In the genomic region with DNA sequence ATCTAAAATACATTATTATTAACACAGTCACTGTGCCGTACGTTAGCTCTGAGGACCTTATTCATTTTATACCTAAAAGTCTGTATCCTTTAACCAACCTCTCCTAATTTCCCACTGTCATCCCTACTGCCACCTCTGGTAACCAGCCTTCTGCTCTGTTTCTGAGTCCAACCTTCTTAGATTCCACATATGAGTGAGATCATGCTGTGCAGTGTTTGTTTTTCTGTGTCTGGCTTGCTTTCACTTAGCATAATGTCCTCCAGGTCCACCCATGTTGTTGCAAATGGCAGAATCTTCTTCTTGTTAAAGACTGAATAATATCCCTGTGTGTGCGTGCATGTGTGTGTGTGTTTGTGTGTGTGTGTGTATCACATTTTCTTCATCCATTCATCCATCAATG, we compare ENCODE assay signal across 12 cellular contexts.
DNase-seq lines count a peak whose midpoint lies in the region; ATAC-seq and TF ChIP-seq lines count a peak whose summit lies in the region.
"Had no signal": no experiment of that assay in that cellular context is flagged by ENCODE, and none has a peak within 500 bp of the region (broad histone marks: within the 10 kb centered on the region; RNA-seq: fewer than 3 reads in every experiment).

No MANE protein-coding gene starts in this region.

- no peak overlapping the region for H2AFZ ChIP-seq in IMR-90 (replicated peaks; ENCODE audit: low read length, poor library complexity)
- H2AFZ ChIP-seq in fibroblast of lung (ENCODE audit: low read length) = peak overlapping the region; percentile 10

- no peak overlapping the region for H3K56ac ChIP-seq in IMR-90 (ENCODE audit: extremely low read depth, insufficient read depth, low read length)

- H3K4ac ChIP-seq in IMR-90 (ENCODE audit: low read depth, low read length) = no peak overlapping the region

- WGBS in IMR-90 (ENCODE audit: extremely low coverage in 2 of 2, insufficient read length in 1 of 2), 2 experiments = 83% methylated on average over 2 of the region's 3 CpGs; no CpG with 5 or more reads in 1 of the 2 experiments
- 78 to 98% methylated on average over 3 of the region's 3 CpGs for WGBS in gastroesophageal sphincter (ENCODE audit: low coverage in 1 of 2), 2 donors

- H3K36me3 ChIP-seq in IMR-90 (ENCODE audit: control insufficient read depth, insufficient read depth, low read length) (no peaks in the 10 kb centered on the region), fibroblast of lung (ENCODE audit: control insufficient read depth, insufficient read depth, low read length) (no peaks in the 10 kb centered on the region), gastroesophageal sphincter (no peaks in the 10 kb centered on the region), uterus (no peaks in the 10 kb centered on the region)

- H4K20me1 ChIP-seq in IMR-90 (ENCODE audit: insufficient read depth, low read length) (no peaks in the 10 kb centered on the region), fibroblast of lung (ENCODE audit: control insufficient read depth, extremely low read depth, insufficient read depth, low read length) (no peaks in the 10 kb centered on the region)

- CTCF ChIA-PET in AG04449 (lab: Yijun Ruan, JAX) (interaction anchor here (1.0 kb wide), 1 partner anchor 9 kb away, joined by 3 read pairs; no protein-coding TSS in a partner anchor), IMR-90 (lab: Yijun Ruan, JAX) (no interaction called here)

- no peak overlapping the region for H3K14ac ChIP-seq in IMR-90 (replicated peaks; ENCODE audit: low read depth, low read length)

- H3K9me1 ChIP-seq in IMR-90 (ENCODE audit: insufficient read depth, low read length) = no peaks in the 10 kb centered on the region

- H3K4me1 ChIP-seq in IMR-90 (ENCODE audit: control insufficient read depth, insufficient read depth, low read length) = no peaks in the 10 kb centered on the region
- H3K4me1 ChIP-seq in fibroblast of lung (ENCODE audit: control insufficient read depth, extremely low read depth, insufficient read depth, low read length) = no peaks in the 10 kb centered on the region
- no peaks in the 10 kb centered on the region for H3K4me1 ChIP-seq in gastroesophageal sphincter
- no peaks in the 10 kb centered on the region for H3K4me1 ChIP-seq in uterus

- no peak overlapping the region for H4K8ac ChIP-seq in IMR-90 (ENCODE audit: low read depth in 2 of 2, low read length in 2 of 2)

- no peak overlapping the region for H3K27ac ChIP-seq in IMR-90 (ENCODE audit: insufficient read depth, low read length)
- H3K27ac ChIP-seq in fibroblast of lung (ENCODE audit: insufficient read depth, low read length) = no peak overlapping the region
- no peak overlapping the region for H3K27ac ChIP-seq in gastroesophageal sphincter
- no peak overlapping the region for H3K27ac ChIP-seq in uterus
- H3K27ac ChIP-seq: skin epidermis had no signal

- H3K9ac ChIP-seq in IMR-90 (ENCODE audit: low read depth, low read length) (no peak overlapping the region), fibroblast of lung (ENCODE audit: insufficient read depth, low read length) (no peak overlapping the region)

- H3K4me2 ChIP-seq in IMR-90 (ENCODE audit: low read depth, low read length) = peak overlapping the region; percentile 23; the same call in 1 of the 2 replicates
- no peak overlapping the region for H3K4me2 ChIP-seq in fibroblast of lung (ENCODE audit: extremely low read depth, insufficient read depth, low read length)

- dilution Hi-C loops in IMR-90 (cut with HindIII; ENCODE audit: low sequenced_read_pairs, unreplicated experiment) = no loop called here

- peak overlapping the region; percentile 75; the same call in 1 of the 2 replicates for H2AK5ac ChIP-seq in IMR-90 (ENCODE audit: low read depth, low read length)

- H2BK15ac ChIP-seq in IMR-90 (ENCODE audit: low read depth, low read length) = no peak overlapping the region

- intact Hi-C loops in IMR-90 (cut with micrococcal nuclease) (no loop called here), uterus (cut with DNase I; ENCODE audit: low total_unique reads) (no loop called here)

- no TSS peak for BruUV-seq in IMR-90 (replicated peaks; lab: Mats Ljungman, UMichigan)

- no peak overlapping the region for H4K91ac ChIP-seq in IMR-90 (ENCODE audit: insufficient read depth, low read depth, low read length)

- in situ Hi-C loops in IMR-90 (cut with MboI; ENCODE audit: low sequenced_read_pairs) = no loop called here

- H3K27me3 ChIP-seq in IMR-90 (ENCODE audit: control insufficient read depth, insufficient read depth, low read length) (no peaks in the 10 kb centered on the region), fibroblast of lung (ENCODE audit: control insufficient read depth, insufficient read depth, low read length) (no peaks in the 10 kb centered on the region), gastroesophageal sphincter (no peaks in the 10 kb centered on the region), uterus (no peaks in the 10 kb centered on the region)

- H3K79me1 ChIP-seq in IMR-90 (ENCODE audit: low read depth in 1 of 2, low read length in 2 of 2) = no peaks in the 10 kb centered on the region

- no peak overlapping the region for H2BK120ac ChIP-seq in IMR-90 (ENCODE audit: low read depth, low read length)

- TF ChIP-seq POLR2A in IMR-90 (IDR thresholded peaks at IDR 0.05; ENCODE audit: low read depth, low read length) (no peak), gastroesophageal sphincter (IDR thresholded peaks at IDR 0.05) (no peak), uterus (IDR thresholded peaks at IDR 0.05) (no peak)

- peak; percentile 17; the same call in 1 of the 2 replicates for TF ChIP-seq RAD21 in IMR-90 (IDR thresholded peaks at IDR 0.05; ENCODE audit: low read length)

- POLR2A ChIA-PET in AG04449 (lab: Yijun Ruan, JAX) (no interaction called here), IMR-90 (lab: Charles Lee; ENCODE audit: unreplicated experiment) (no interaction called here)

- TF ChIP-seq EP300 in gastroesophageal sphincter (IDR thresholded peaks at IDR 0.05) = no peak

- H3K9me3 ChIP-seq in IMR-90 (ENCODE audit: control insufficient read depth, insufficient read depth, low read length) = no peaks in the 10 kb centered on the region
- H3K9me3 ChIP-seq in fibroblast of lung (ENCODE audit: control insufficient read depth, insufficient read depth, low read depth, low read length) = no peaks in the 10 kb centered on the region
- no peaks in the 10 kb centered on the region for H3K9me3 ChIP-seq in gastroesophageal sphincter
- no peaks in the 10 kb centered on the region for H3K9me3 ChIP-seq in uterus

- ATAC-seq in IMR-90 (ENCODE audit: low read depth) (peak; percentile 99), GM21381 (IDR thresholded peaks at IDR 0.05; ENCODE audit: unreplicated experiment) (no peak), gastroesophageal sphincter (no peak)

- no peak overlapping the region for H2AK9ac ChIP-seq in IMR-90 (replicated peaks; ENCODE audit: low read depth, low read length, poor library complexity)

- no peak overlapping the region for H3K18ac ChIP-seq in IMR-90 (ENCODE audit: low read depth, low read length)

- H3K79me2 ChIP-seq in fibroblast of lung (ENCODE audit: control insufficient read depth, insufficient read depth, low read length) = no peaks in the 10 kb centered on the region

- no peak overlapping the region for H4K5ac ChIP-seq in IMR-90 (ENCODE audit: low read depth, low read length)

- peak overlapping the region; percentile 62 for H2BK5ac ChIP-seq in IMR-90 (ENCODE audit: low read depth, low read length, poor library complexity, severe bottlenecking)

- H2BK20ac ChIP-seq in IMR-90 (ENCODE audit: low read depth, low read length) = no peak overlapping the region

- no peak for DNase-seq in AG04449 (ENCODE audit: low read depth, low spot score)
- DNase-seq in IMR-90 = peak; percentile 71
- DNase-seq in NCI-H748 (lab: John Stamatoyannopoulos, UW; ENCODE audit: unreplicated experiment) = peak; percentile 81
- DNase-seq in fibroblast of lung (ENCODE audit: low read depth in 2 of 2) = peak in 1 of 2 donors; percentile 53
- no peak for DNase-seq in HK-2 (ENCODE audit: unreplicated experiment)
- no peak for DNase-seq in uterus
- DNase-seq: activated CD4-positive, alpha-beta memory T cell treated with anti-CD3 and anti-CD28 coated beads, Interleukin-2, amount 10 ng/mL, durations not matched to agents 7 days and 5 days; NCI-H524 treated with DMSO at 0.1 percent for 48 hours; T-helper 2 cell had no signal

- no peak overlapping the region for H3K23ac ChIP-seq in IMR-90 (ENCODE audit: low read depth, low read length)

- TF ChIP-seq CTCF in AG04449 (IDR thresholded peaks at IDR 0.05; ENCODE audit: insufficient read depth, low read length, missing control alignments) (peak; percentile 5), IMR-90 (conservative IDR thresholded peaks at IDR 0.05; ENCODE audit: low read depth, low read length) (peak; percentile 46), fibroblast of lung (conservative IDR thresholded peaks at IDR 0.05 in 1 of 2, IDR thresholded peaks at IDR 0.05 in 1 of 2; ENCODE audit: low read depth in 1 of 2, low read length in 2 of 2) (peak in 1 of 2 donors; percentile 29), gastroesophageal sphincter (IDR thresholded peaks at IDR 0.05) (no peak), uterus (IDR thresholded peaks at IDR 0.05) (no peak)

- H3K4me3 ChIP-seq in AG04449 (ENCODE audit: low read depth, low read length) (no peak overlapping the region), IMR-90 (ENCODE audit: insufficient read depth, low read depth, low read length) (no peak overlapping the region), fibroblast of lung (replicated peaks in 1 of 4; ENCODE audit: control extremely low read depth in 1 of 4, insufficient read depth in 1 of 4, low read depth in 3 of 4, low read length in 4 of 4) (no peak overlapping the region), gastroesophageal sphincter (no peak overlapping the region), uterus (no peak overlapping the region)
- H3K4me3 ChIP-seq: skin epidermis had no signal

TF ChIP-seq in IMR-90, 13 proteins besides CTCF, POLR2A, EP300 and RAD21 (continues in another document):
- TF ChIP-seq MAZ (IDR thresholded peaks at IDR 0.05; ENCODE audit: borderline replicate concordance, low read depth, low read length) (no peak), FOS (IDR thresholded peaks at IDR 0.05; ENCODE audit: low read depth, low read length) (no peak), SMC3 (IDR thresholded peaks at IDR 0.05; ENCODE audit: low read depth, low read length) (no peak), NFE2L2 (IDR thresholded peaks at IDR 0.05; ENCODE audit: low read depth, low read length) (no peak), RCOR1 (IDR thresholded peaks at IDR 0.05; ENCODE audit: insufficient replicate concordance, low read length) (no peak), MXI1 (IDR thresholded peaks at IDR 0.05; ENCODE audit: borderline replicate concordance, low read depth, low read length) (no peak)

Comparison
In these comparisons a context has a peak if more than half of its experiments do, and no peak if none do; other contexts are left out.
1. DNase-seq: peak in IMR-90 (single experiment) and NCI-H748 (single experiment); none in AG04449 (single experiment), HK-2 (single experiment) and uterus (0 of 2).
2. CTCF ChIP-seq: peak in AG04449 (single experiment) and IMR-90 (single experiment); none in gastroesophageal sphincter (0 of 4) and uterus (0 of 4).